ENCODE assay signal across 8 cellular contexts in the genomic region with DNA sequence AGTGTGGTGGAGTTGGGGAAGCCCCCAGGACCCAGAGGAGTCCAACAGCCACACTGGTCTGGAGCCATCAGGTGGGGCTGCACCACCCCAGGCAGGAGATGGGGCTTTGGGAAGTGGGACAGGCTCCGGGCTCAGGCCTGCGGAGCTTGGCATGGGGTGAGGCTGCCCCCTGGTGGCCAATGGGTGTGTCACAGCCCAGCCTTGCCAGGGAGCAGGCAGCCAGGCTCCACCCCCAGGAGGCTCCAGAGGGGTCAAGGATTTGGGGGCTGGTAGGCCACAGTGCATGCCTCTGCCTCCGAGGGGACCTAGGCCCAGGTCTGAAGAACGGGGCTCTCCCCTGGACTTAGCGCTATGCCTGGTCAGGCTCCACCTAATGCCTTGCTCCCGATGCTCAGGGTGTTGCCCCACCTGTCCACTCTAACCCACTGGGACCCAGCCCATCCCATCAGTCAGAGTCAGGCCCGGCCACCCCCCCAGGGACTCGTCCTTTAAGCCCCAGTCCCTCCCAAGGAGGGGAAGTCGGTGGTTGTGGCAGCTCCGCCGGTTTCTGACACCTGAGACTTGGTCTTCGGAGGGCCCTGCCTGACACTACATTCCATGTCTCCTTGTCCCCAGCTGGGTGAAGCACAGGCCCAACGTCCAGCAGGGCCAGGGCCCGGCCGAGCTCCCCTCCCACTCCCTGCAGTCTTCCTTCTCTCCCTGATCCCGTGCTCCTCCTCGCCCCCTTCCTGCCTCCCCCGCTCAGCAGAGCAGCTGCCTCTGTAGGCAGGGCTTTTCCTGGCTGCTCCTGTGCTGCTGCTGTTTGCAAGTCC. TPM values are rescaled to one million over a fixed set of nuclear protein-coding genes. Genes with fewer than 3 reads are reported as not detected.
DNase-seq lines count a peak whose midpoint lies in the region; ATAC-seq and TF ChIP-seq lines count a peak whose summit lies in the region.
"Had no signal": no experiment of that assay in that cellular context is flagged by ENCODE, and none has a peak within 500 bp of the region (broad histone marks: within the 10 kb centered on the region; RNA-seq: fewer than 3 reads in every experiment).

No MANE protein-coding gene starts in this region.

- no peak overlapping the region for H2BK15ac ChIP-seq in H9 (ENCODE audit: low read depth, low read length)

- no peaks in the 10 kb centered on the region for H3K9me3 Mint-ChIP-seq in H9

- no peaks in the 10 kb centered on the region for H3K79me1 ChIP-seq in H9 (ENCODE audit: insufficient read depth, low read depth, low read length, poor library complexity, severe bottlenecking)

- H3K27me3 Mint-ChIP-seq in H9 (ENCODE audit: low read depth), result no peaks in the 10 kb centered on the region

- H3K23ac ChIP-seq in H9 (ENCODE audit: insufficient read length, low read depth, low read length), result no peak overlapping the region

- ATAC-seq in lower lobe of right lung, result peak; percentile 92 to 93

- no peak overlapping the region for H3K4me3 ChIP-seq in lower lobe of right lung
- H3K4me3 ChIP-seq: skin epidermis had no signal

- no peak overlapping the region for H3K27ac ChIP-seq in H9 (ENCODE audit: insufficient read length, low read depth, low read length)
- H3K27ac ChIP-seq in lower lobe of right lung, result no peak overlapping the region

- peak overlapping the region; percentile 8 to 70; a peak in 4 of 5 replicates for H3K4me3 Mint-ChIP-seq in H9

- H4K8ac ChIP-seq in H9 (replicated peaks; ENCODE audit: insufficient read length, low read depth, low read length), result no peak overlapping the region

- peaks cover 19 to 25% of the 10 kb centered on the region in 2 experiments for H3K4me1 Mint-ChIP-seq in H9

- H3K27me3 ChIP-seq in H9 (ENCODE audit: insufficient read depth, low read length), result no peaks in the 10 kb centered on the region
- H3K27me3 ChIP-seq in lower lobe of right lung (ENCODE audit: low read depth), result no peaks in the 10 kb centered on the region

- H3K14ac ChIP-seq in H9 (ENCODE audit: insufficient read depth, low read length), result 0 out of 2 replicates have a peak overlapping the region, but pooled peaks have one; percentile 16

- no peaks in the 10 kb centered on the region for H3K36me3 ChIP-seq in lower lobe of right lung

- H2BK20ac ChIP-seq in H9 (ENCODE audit: low read depth, low read length, poor library complexity, severe bottlenecking), result no peak overlapping the region

- no peaks in the 10 kb centered on the region for H3K79me2 ChIP-seq in H9 (ENCODE audit: insufficient read depth, low read length)

- H2AFZ ChIP-seq in H9 (ENCODE audit: low read length), result no peak overlapping the region

- DNase-seq in H9, result peak; percentile 92
- peak; percentile 79 for DNase-seq in NCI-H146 (lab: John Stamatoyannopoulos, UW)
- peak; percentile 80 for DNase-seq in activated CD4-positive, alpha-beta T cell treated with anti-CD3 and anti-CD28 coated beads, Interleukin-2, amount 50 U/mL, for 1 hour
- DNase-seq in dedifferentiated amniotic fluid mesenchymal stem cell (ENCODE audit: extremely low spot score), result peak; percentile 51
- DNase-seq in lower lobe of right lung, result peak; percentile 86
- DNase-seq in stimulated activated CD4-positive, alpha-beta T cell treated with anti-CD3 and anti-CD28 coated beads, TNF-alpha, amount 100 ng/mL, for 4 hours (ENCODE audit: low read depth in 3 of 3), result peak; percentile 63 to 80 (median 65)

- H3T11ph ChIP-seq in H9 (ENCODE audit: low read length), result no peak overlapping the region

- H4K5ac ChIP-seq in H9 (ENCODE audit: insufficient read length, low read depth, low read length), result no peak overlapping the region

- H2BK12ac ChIP-seq in H9 (ENCODE audit: insufficient read length, low read depth, low read length), result no peak overlapping the region

- no peaks in the 10 kb centered on the region for H3K36me3 Mint-ChIP-seq in H9 (ENCODE audit: insufficient read depth in 1 of 3, low read depth in 3 of 3)

- no peak overlapping the region for H3K9ac ChIP-seq in H9 (ENCODE audit: extremely low read depth, insufficient read length, low read length)

- H3K9me3 ChIP-seq in H9 (ENCODE audit: control insufficient read depth, low read depth, low read length) (no peaks in the 10 kb centered on the region), lower lobe of right lung (no peaks in the 10 kb centered on the region)

- TF ChIP-seq CTCF in GM12801 (IDR thresholded peaks at IDR 0.05; ENCODE audit: extremely low read depth, insufficient read length), result peak; percentile 38
- TF ChIP-seq CTCF in H9 (conservative IDR thresholded peaks at IDR 0.05), result peak; percentile 99
- peak; percentile 99 for TF ChIP-seq CTCF in lower lobe of right lung (IDR thresholded peaks at IDR 0.05)

- intact Hi-C loops in lower lobe of right lung (cut with DNase I), result loop anchor here (10.0 kb wide), 1 partner anchor 835 kb away; no protein-coding TSS in a partner anchor

- H3K4me1 ChIP-seq in H9 (ENCODE audit: insufficient read depth, low read length), result peaks cover 4% of the 10 kb centered on the region; the same call in 1 of the 2 replicates
- peaks cover 11% of the 10 kb centered on the region for H3K4me1 ChIP-seq in lower lobe of right lung

- WGBS in H9 (ENCODE audit: extremely low coverage, insufficient read length, low lambda C conversion rate), result no CpG with 5 or more reads among the region's 18 CpGs

- no peak overlapping the region for H2AK5ac ChIP-seq in H9 (ENCODE audit: insufficient read length, low read length)

- no peak overlapping the region for H3K4ac ChIP-seq in H9 (ENCODE audit: low read depth, low read length)

- peak overlapping the region; percentile 76 to 88 (median 83) for H3K27ac Mint-ChIP-seq in H9

- no peak overlapping the region for H3K56ac ChIP-seq in H9 (ENCODE audit: insufficient read length, low read depth, low read length)

- no peak overlapping the region for H3K4me2 ChIP-seq in H9 (ENCODE audit: insufficient read depth, insufficient read length, low read length)

- H2BK5ac ChIP-seq in H9 (ENCODE audit: insufficient read length, low read length), result no peak overlapping the region

- H3K23me2 ChIP-seq in H9 (ENCODE audit: insufficient read length, low read depth, low read length, poor library complexity, severe bottlenecking), result no peaks in the 10 kb centered on the region

- H3K18ac ChIP-seq in H9 (ENCODE audit: insufficient read length, low read depth, low read length), result no peak overlapping the region

- H4K20me1 ChIP-seq in H9 (ENCODE audit: control insufficient read depth, insufficient read depth, insufficient read length), result no peaks in the 10 kb centered on the region

- no peak overlapping the region for H4K91ac ChIP-seq in H9 (ENCODE audit: insufficient read length, low read depth, low read length)

- H2BK120ac ChIP-seq in H9 (ENCODE audit: low read depth, low read length, poor library complexity, severe bottlenecking), result no peak overlapping the region

RNA-seq across cellular contexts. Expression of a gene that starts 11.3 kb away (rescaled TPM):
- total RNA-seq in H9 (2021) (16.7 and 18.8 TPM in 2 replicates), lower lobe of right lung (21.7 TPM)

Comparison
In these comparisons a context has a peak if more than half of its experiments do, and no peak if none do; other contexts are left out.
1. CTCF ChIP-seq: peak in every context shown above with its lines; median percentile 99 in H9; 99 in lower lobe of right lung; 38 in GM12801.